Comparison of ENCODE assay signal across 11 cellular contexts in the genomic region with DNA sequence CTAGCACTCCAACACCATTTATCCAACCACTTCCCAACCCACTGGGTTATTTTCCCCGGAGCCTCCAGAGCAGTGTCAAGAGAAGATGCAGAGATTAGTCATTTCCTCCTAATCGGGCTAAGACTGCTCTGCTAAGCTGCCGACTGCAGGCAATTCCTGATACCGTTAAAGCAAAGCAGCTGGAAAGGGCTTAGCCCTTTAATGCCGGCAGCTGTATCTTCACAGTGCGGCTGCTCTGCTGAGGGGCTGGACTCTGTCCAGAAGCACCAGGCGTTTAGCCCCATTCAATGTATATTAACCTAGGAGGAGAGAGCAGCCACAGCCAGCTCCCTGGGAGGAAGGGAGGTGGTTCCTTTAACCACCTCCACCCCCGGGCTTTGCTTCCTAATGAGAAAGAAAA. TPM values are rescaled to one million over a fixed set of nuclear protein-coding genes. Genes with fewer than 3 reads are reported as not detected.
DNase-seq lines count a peak whose midpoint lies in the region; ATAC-seq and TF ChIP-seq lines count a peak whose summit lies in the region.
"Had no signal": no experiment of that assay in that cellular context is flagged by ENCODE, and none has a peak within 500 bp of the region (broad histone marks: within the 10 kb centered on the region; RNA-seq: fewer than 3 reads in every experiment).

No MANE protein-coding gene starts in this region.

- TF ChIP-seq EP300 in ovary (IDR thresholded peaks at IDR 0.05), result no peak

- H3K27me3 ChIP-seq in ovary, result no peaks in the 10 kb centered on the region

- DNase-seq in NCI-H2171 treated with DMSO at 0.1 percent for 48 hours (lab: John Stamatoyannopoulos, UW) (peak; percentile 28), NCI-H2171 (lab: John Stamatoyannopoulos, UW) (no peak), head of caudate nucleus (peak in 23 of 42 donors; percentile 36 to 83 (median 55)), stromal cell of bone marrow (ENCODE audit: low read depth) (peak; percentile 70), ovary (no peak)
- DNase-seq in activated CD8-positive, alpha-beta memory T cell treated with anti-CD3 and anti-CD28 coated beads, Interleukin-2, amount 50 U/mL, for 4 hours, result no peak
- DNase-seq in activated CD4-positive, alpha-beta T cell treated with anti-CD3 and anti-CD28 coated beads, Interleukin-2, amount 50 U/mL, for 4 hours, result no peak
- DNase-seq: C1 segment of cervical spinal cord had no signal

- H3K4me3 ChIP-seq in ovary, result no peak overlapping the region

- no peaks in the 10 kb centered on the region for H3K9me3 ChIP-seq in ovary

- H3K36me3 ChIP-seq in ovary, result no peaks in the 10 kb centered on the region

- no peak for TF ChIP-seq CTCF in ovary (IDR thresholded peaks at IDR 0.05)

- H3K27ac ChIP-seq in ovary, result no peak overlapping the region

- H3K4me1 ChIP-seq in ovary (ENCODE audit: insufficient read depth), result no peaks in the 10 kb centered on the region

- TF ChIP-seq POLR2A in ovary (IDR thresholded peaks at IDR 0.05), result no peak

- WGBS in ovary, 3 donors, result 1 to 3% (median 1%) methylated on average over 8 of the region's 8 CpGs

- intact Hi-C loops in head of caudate nucleus (cut with DNase I) (no loop called here), ovary (cut with DNase I) (no loop called here)

- ATAC-seq in SK-N-SH treated with all-trans-retinoic acid at 6 μM for 48 hours, result peak; percentile 90

TF ChIP-seq in SK-N-SH treated with all-trans-retinoic acid at 6 μM for 48 hours, 23 proteins besides CTCF, POLR2A, EP300 and RAD21:
- TF ChIP-seq TCF4 (CRISPR knock-in tag; IDR thresholded peaks at IDR 0.05; ENCODE audit: borderline replicate concordance) (peak; percentile 42; the same call in 1 of the 2 replicates), ZNF8 (CRISPR knock-in tag; IDR thresholded peaks at IDR 0.05) (0 out of 2 replicates have a peak, but pooled peaks have one; percentile 29), OSR1 (CRISPR knock-in tag; IDR thresholded peaks at IDR 0.05) (no peak), ZNF70 (CRISPR knock-in tag; IDR thresholded peaks at IDR 0.05) (peak; percentile 55; the same call in 1 of the 2 replicates)
- TF ChIP-seq, protein P1, sequence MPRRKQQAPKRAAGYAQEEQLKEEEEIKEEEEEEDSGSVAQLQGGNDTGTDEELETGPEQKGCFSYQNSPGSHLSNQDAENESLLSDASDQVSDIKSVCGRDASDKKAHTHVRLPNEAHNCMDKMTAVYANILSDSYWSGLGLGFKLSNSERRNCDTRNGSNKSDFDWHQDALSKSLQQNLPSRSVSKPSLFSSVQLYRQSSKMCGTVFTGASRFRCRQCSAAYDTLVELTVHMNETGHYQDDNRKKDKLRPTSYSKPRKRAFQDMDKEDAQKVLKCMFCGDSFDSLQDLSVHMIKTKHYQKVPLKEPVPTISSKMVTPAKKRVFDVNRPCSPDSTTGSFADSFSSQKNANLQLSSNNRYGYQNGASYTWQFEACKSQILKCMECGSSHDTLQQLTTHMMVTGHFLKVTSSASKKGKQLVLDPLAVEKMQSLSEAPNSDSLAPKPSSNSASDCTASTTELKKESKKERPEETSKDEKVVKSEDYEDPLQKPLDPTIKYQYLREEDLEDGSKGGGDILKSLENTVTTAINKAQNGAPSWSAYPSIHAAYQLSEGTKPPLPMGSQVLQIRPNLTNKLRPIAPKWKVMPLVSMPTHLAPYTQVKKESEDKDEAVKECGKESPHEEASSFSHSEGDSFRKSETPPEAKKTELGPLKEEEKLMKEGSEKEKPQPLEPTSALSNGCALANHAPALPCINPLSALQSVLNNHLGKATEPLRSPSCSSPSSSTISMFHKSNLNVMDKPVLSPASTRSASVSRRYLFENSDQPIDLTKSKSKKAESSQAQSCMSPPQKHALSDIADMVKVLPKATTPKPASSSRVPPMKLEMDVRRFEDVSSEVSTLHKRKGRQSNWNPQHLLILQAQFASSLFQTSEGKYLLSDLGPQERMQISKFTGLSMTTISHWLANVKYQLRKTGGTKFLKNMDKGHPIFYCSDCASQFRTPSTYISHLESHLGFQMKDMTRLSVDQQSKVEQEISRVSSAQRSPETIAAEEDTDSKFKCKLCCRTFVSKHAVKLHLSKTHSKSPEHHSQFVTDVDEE (CRISPR knock-in tag; IDR thresholded peaks at IDR 0.05), result peak; percentile 86; the same call in 1 of the 2 replicates

RNA-seq across cellular contexts. Expression of a gene that starts 11.1 kb away (rescaled TPM):
- under 1 TPM in 2 of 7 donors, not detected in 5; under 0.01 to 0.08 TPM for total RNA-seq in ovary
- polyA plus RNA-seq in ovary, result under 1 TPM in 1 of 2 donors, not detected in 1; 0.04 TPM
- total RNA-seq: T-helper 1 cell treated with Interleukin-12 subunit alpha and Interleukin-12 subunit beta and Interleukin-4 antibody, amounts not matched to agents 30 ng/mL and 1 ng/mL, for 36 hours had no signal

RNA-seq across cellular contexts. Expression of a gene that starts 22.2 kb away (rescaled TPM):
- total RNA-seq in ovary, result under 1 TPM in 4 of 7 donors, not detected in 3; 0.47 to 0.92 (median 0.53) TPM
- under 1 TPM in 1 of 2 donors, not detected in 1; 0.12 TPM for polyA plus RNA-seq in ovary
- total RNA-seq: T-helper 1 cell treated with Interleukin-12 subunit alpha and Interleukin-12 subunit beta and Interleukin-4 antibody, amounts not matched to agents 30 ng/mL and 1 ng/mL, for 36 hours had no signal

RNA-seq across cellular contexts. Expression of a gene that starts 33.4 kb away (rescaled TPM):
- 1 to 10 TPM in 1 of 7 donors, under 1 TPM in 1, not detected in 5; 0.11 to 2.1 TPM for total RNA-seq in ovary
- 1 to 10 TPM in 1 of 2 donors, not detected in 1; 3.7 TPM for polyA plus RNA-seq in ovary
- total RNA-seq: T-helper 1 cell treated with Interleukin-12 subunit alpha and Interleukin-12 subunit beta and Interleukin-4 antibody, amounts not matched to agents 30 ng/mL and 1 ng/mL, for 36 hours had no signal
- polyA plus RNA-seq: esophagus had no signal

RNA-seq across cellular contexts. Expression of a gene that starts 41.4 kb away (rescaled TPM):
- 1 to 10 TPM; 2.1 to 4.8 (median 3.8) TPM for total RNA-seq in ovary
- 10 to 100 TPM in 1 of 2 donors, 1 to 10 TPM in 1; 2.6 to 10.8 TPM for polyA plus RNA-seq in ovary

Comparison
In these comparisons a context has a peak if more than half of its experiments do, and no peak if none do; other contexts are left out.
1. DNase-seq: peak in NCI-H2171 treated with DMSO at 0.1 percent for 48 hours (single experiment), head of caudate nucleus (23 of 42) and stromal cell of bone marrow (single experiment); none in NCI-H2171 (single experiment), ovary (0 of 5), activated CD8-positive, alpha-beta memory T cell treated with anti-CD3 and anti-CD28 coated beads, Interleukin-2, amount 50 U/mL, for 4 hours (single experiment) and activated CD4-positive, alpha-beta T cell treated with anti-CD3 and anti-CD28 coated beads, Interleukin-2, amount 50 U/mL, for 4 hours (0 of 2).